In genomic region chr2:33266467-33266866, GRCh38 we compare ENCODE assay signal across 15 cellular contexts.
A peak's percentile ranks its signal among the peaks of the same experiment; 100 is the strongest.
DNase-seq lines count a peak whose midpoint lies in the region; ATAC-seq and TF ChIP-seq lines count a peak whose summit lies in the region.
"Had no signal": no experiment of that assay in that cellular context is flagged by ENCODE, and none has a peak within 500 bp of the region (broad histone marks: within the 10 kb centered on the region; RNA-seq: fewer than 3 reads in every experiment).

No MANE protein-coding gene starts in this region.

- H3K36me3 ChIP-seq in mammary epithelial cell (ENCODE audit: insufficient read depth, low read length) (no peaks in the 10 kb centered on the region), OCI-LY7 (ENCODE audit: insufficient read depth, low read length) (peaks cover 96% of the 10 kb centered on the region), thoracic aorta (peaks cover 47% of the 10 kb centered on the region)
- H3K36me3 ChIP-seq: HAP-1 had no signal

- no peaks in the 10 kb centered on the region for H3K9me3 Mint-ChIP-seq in MCF 10A (ENCODE audit: unreplicated experiment)
- H3K9me3 Mint-ChIP-seq in chondrocyte (ENCODE audit: low read depth): no peaks in the 10 kb centered on the region
- H3K9me3 Mint-ChIP-seq in WTC11: 0 out of 2 replicates have a peak, but pooled peaks cover 2% of the 10 kb centered on the region
- H3K9me3 Mint-ChIP-seq: HFFc6 had no signal

- no peaks in the 10 kb centered on the region for H3K27me3 Mint-ChIP-seq in MCF 10A (ENCODE audit: insufficient read depth, unreplicated experiment)
- no peaks in the 10 kb centered on the region for H3K27me3 Mint-ChIP-seq in chondrocyte (ENCODE audit: low read depth)
- H3K27me3 Mint-ChIP-seq in WTC11 (ENCODE audit: low read depth): no peaks in the 10 kb centered on the region

- no peaks in the 10 kb centered on the region for H3K9me3 ChIP-seq in mammary epithelial cell (replicated peaks; ENCODE audit: insufficient read depth, low read length)
- peaks cover 45% of the 10 kb centered on the region for H3K9me3 ChIP-seq in OCI-LY7 (ENCODE audit: low read length)
- H3K9me3 ChIP-seq in thoracic aorta: no peaks in the 10 kb centered on the region
- H3K9me3 ChIP-seq: HAP-1 had no signal

- no peak for DNase-seq in mammary epithelial cell
- DNase-seq in MCF 10A (ENCODE audit: unreplicated experiment): no peak
- DNase-seq in OCI-LY7 (ENCODE audit: low spot score): peak; percentile 41
- no peak for DNase-seq in chondrocyte (ENCODE audit: low spot score)
- no peak for DNase-seq in thoracic aorta (ENCODE audit: low spot score)
- no peak for DNase-seq in GF-D8 (lab: John Stamatoyannopoulos, UW)
- no peak for DNase-seq in WTC11 (ENCODE audit: low spot score)
- DNase-seq: 8988T; ACHN; CD4-positive, CD25-positive, alpha-beta regulatory T cell; DMS79; HFFc6 had no signal

- H3K79me2 ChIP-seq in mammary epithelial cell (ENCODE audit: insufficient read depth, low read length): no peaks in the 10 kb centered on the region
- no peaks in the 10 kb centered on the region for H3K79me2 ChIP-seq in OCI-LY7 (ENCODE audit: insufficient read depth, low read depth, low read length)

- in situ Hi-C loops in mammary epithelial cell (cut with MboI; ENCODE audit: low sequenced_read_pairs in 2 of 2): loop anchor here (10.0 to 25.0 kb wide), 3 partner anchors 129 to 321 kb away; partner anchors contain the start of gene FAM98A (in 1 of the 2)

- H3K27ac ChIP-seq in mammary epithelial cell (ENCODE audit: insufficient read depth, low read depth, low read length) (no peak overlapping the region), OCI-LY7 (ENCODE audit: low read depth, low read length, poor library complexity, severe bottlenecking) (no peak overlapping the region), thoracic aorta (peak overlapping the region; percentile 40 to 76)
- H3K27ac ChIP-seq: BLaER1 treated with 17β-estradiol and CSF1 and Interleukin-3, amounts not matched to agents 10 nM and 100 nM had no signal

- no peak for TF ChIP-seq CTCF in mammary epithelial cell (conservative IDR thresholded peaks at IDR 0.05 in 1 of 2, IDR thresholded peaks at IDR 0.05 in 1 of 2; ENCODE audit: extremely low read depth in 1 of 2, insufficient read depth in 1 of 2, low read depth in 1 of 2, low read length in 2 of 2)
- TF ChIP-seq CTCF in MCF 10A (IDR thresholded peaks at IDR 0.05; ENCODE audit: unreplicated experiment): no peak
- no peak for TF ChIP-seq CTCF in OCI-LY7 (conservative IDR thresholded peaks at IDR 0.05; ENCODE audit: low read length)
- TF ChIP-seq CTCF in chondrocyte (IDR thresholded peaks at IDR 0.05): no peak
- no peak for TF ChIP-seq CTCF in thoracic aorta (IDR thresholded peaks at IDR 0.05)
- no peak for TF ChIP-seq CTCF in WTC11 (IDR thresholded peaks at IDR 0.05)

- no peak overlapping the region for H3K9ac ChIP-seq in mammary epithelial cell (ENCODE audit: insufficient read depth, low read length)
- H3K9ac ChIP-seq: BLaER1 treated with 17β-estradiol and CSF1 and Interleukin-3, amounts not matched to agents 10 nM and 100 nM had no signal

- 97% methylated on average over 6 of the region's 6 CpGs for WGBS in mammary epithelial cell (ENCODE audit: low coverage, missing lambda C conversion rate)

- POLR2A ChIA-PET in MCF 10A (lab: Yijun Ruan, JAX) (interaction anchor here (1.3 kb wide), 1 partner anchor 29 kb away, joined by 3 read pairs; no protein-coding TSS in a partner anchor), OCI-LY7 (lab: Charles Lee) (interaction anchor here (0.9 kb wide), 1 partner anchor 87 kb away, joined by 3 read pairs; no protein-coding TSS in a partner anchor), WTC11 (lab: Charles Lee) (no interaction called here)

- intact Hi-C loops in mammary epithelial cell (cut with micrococcal nuclease) (loop anchor here (5.0 to 10.0 kb wide), 3 partner anchors 134 to 712 kb away; no protein-coding TSS in a partner anchor), MCF 10A (cut with micrococcal nuclease) (no loop called here), OCI-LY7 (cut with micrococcal nuclease; ENCODE audit: unreplicated experiment) (no loop called here)

- H3K27me3 ChIP-seq in mammary epithelial cell (ENCODE audit: insufficient read depth, low read length): no peaks in the 10 kb centered on the region
- H3K27me3 ChIP-seq in thoracic aorta (replicated peaks; ENCODE audit: insufficient read depth): no peaks in the 10 kb centered on the region
- H3K27me3 ChIP-seq: BLaER1 treated with 17β-estradiol and CSF1 and Interleukin-3, amounts not matched to agents 10 nM and 100 nM had no signal

- no TSS peak for BruUV-seq in mammary epithelial cell (replicated peaks; lab: Mats Ljungman, UMichigan)
- no TSS peak for BruUV-seq in MCF 10A (replicated peaks; lab: Mats Ljungman, UMichigan)
- BruUV-seq in OCI-LY7 (replicated peaks; lab: Mats Ljungman, UMichigan): no TSS peak

- dilution Hi-C loops in mammary epithelial cell (cut with HindIII; ENCODE audit: low sequenced_read_pairs): no loop called here

- ATAC-seq in thoracic aorta (ENCODE audit: insufficient number of reproducible peaks, low FRiP score, low read depth) (no peak), GM18858 (IDR thresholded peaks at IDR 0.05; ENCODE audit: unreplicated experiment) (no peak), WTC11 (no peak)

- H3K4me1 ChIP-seq in mammary epithelial cell (ENCODE audit: insufficient read depth, low read length): peaks cover 8% of the 10 kb centered on the region
- H3K4me1 ChIP-seq in OCI-LY7 (ENCODE audit: insufficient read depth, low read length, poor library complexity, severe bottlenecking): peaks cover 9% of the 10 kb centered on the region
- peaks cover 8 to 62% of the 10 kb centered on the region in 2 donors for H3K4me1 ChIP-seq in thoracic aorta (ENCODE audit: control insufficient read depth in 1 of 2, low read depth in 2 of 2)
- H3K4me1 ChIP-seq: HAP-1 had no signal

- H3K4me3 ChIP-seq in mammary epithelial cell (replicated peaks in 1 of 3; ENCODE audit: insufficient read depth in 1 of 3, low read depth in 2 of 3, low read length in 3 of 3) (no peak overlapping the region), OCI-LY7 (ENCODE audit: low read depth, low read length, poor library complexity, severe bottlenecking) (no peak overlapping the region), thoracic aorta (no peak overlapping the region)
- H3K4me3 ChIP-seq: BLaER1 treated with 17β-estradiol and CSF1 and Interleukin-3, amounts not matched to agents 10 nM and 100 nM; HAP-1 had no signal

- CTCF ChIA-PET in mammary epithelial cell (lab: Charles Lee; ENCODE audit: low non-redundant PET): interaction anchor here (0.5 to 0.8 kb wide), 2 partner anchors 51 to 113 kb away, joined by 3 to 8 read pairs; no protein-coding TSS in a partner anchor
- CTCF ChIA-PET in MCF 10A (lab: Yijun Ruan, JAX): interaction anchor here (0.6 to 4.8 kb wide), 4 partner anchors 17 to 482 kb away, joined by 3 to 55 read pairs (median 4); no protein-coding TSS in a partner anchor
- CTCF ChIA-PET in OCI-LY7 (lab: Charles Lee; ENCODE audit: unreplicated experiment): no interaction called here
- CTCF ChIA-PET in WTC11 (lab: Charles Lee): interaction anchor here (1.1 kb wide), 1 partner anchor 114 kb away, joined by 3 read pairs; no protein-coding TSS in a partner anchor

- no peaks in the 10 kb centered on the region for H3K9me2 ChIP-seq in OCI-LY7 (ENCODE audit: insufficient read depth, low read length)

- no peak overlapping the region for H3K4me3 Mint-ChIP-seq in MCF 10A (ENCODE audit: unreplicated experiment)
- no peak overlapping the region for H3K4me3 Mint-ChIP-seq in chondrocyte (ENCODE audit: unreplicated experiment)
- H3K4me3 Mint-ChIP-seq in WTC11: no peak overlapping the region
- H3K4me3 Mint-ChIP-seq: CD4-positive, CD25-positive, alpha-beta regulatory T cell; HFFc6 had no signal

- H3K4me1 Mint-ChIP-seq in MCF 10A (ENCODE audit: insufficient read depth, unreplicated experiment): peaks cover 6% of the 10 kb centered on the region
- H3K4me1 Mint-ChIP-seq in chondrocyte (ENCODE audit: low read depth): peaks cover 50% of the 10 kb centered on the region
- no peaks in the 10 kb centered on the region for H3K4me1 Mint-ChIP-seq in WTC11

- no peaks in the 10 kb centered on the region for H4K20me1 ChIP-seq in mammary epithelial cell (ENCODE audit: insufficient read depth, low read length)
- H4K20me1 ChIP-seq in OCI-LY7 (ENCODE audit: insufficient read depth, low read length): no peaks in the 10 kb centered on the region
- H4K20me1 ChIP-seq: BLaER1 treated with 17β-estradiol and CSF1 and Interleukin-3, amounts not matched to agents 10 nM and 100 nM had no signal

- H3K4me2 ChIP-seq in mammary epithelial cell (ENCODE audit: insufficient read depth, low read depth, low read length) (no peak overlapping the region), OCI-LY7 (ENCODE audit: low read length) (no peak overlapping the region)
- H3K4me2 ChIP-seq: BLaER1 treated with 17β-estradiol and CSF1 and Interleukin-3, amounts not matched to agents 10 nM and 100 nM had no signal

- H3K36me3 Mint-ChIP-seq in MCF 10A (ENCODE audit: insufficient read depth, unreplicated experiment): peaks cover 43% of the 10 kb centered on the region
- H3K36me3 Mint-ChIP-seq in chondrocyte (ENCODE audit: low read depth): peaks cover 33% of the 10 kb centered on the region
- H3K36me3 Mint-ChIP-seq in WTC11: no peaks in the 10 kb centered on the region; the same call in 1 of the 2 replicates
- H3K36me3 Mint-ChIP-seq: CD4-positive, CD25-positive, alpha-beta regulatory T cell had no signal

- H3K27ac Mint-ChIP-seq in MCF 10A (ENCODE audit: low read depth, unreplicated experiment) (no peak overlapping the region), chondrocyte (ENCODE audit: unreplicated experiment) (peak overlapping the region; percentile 2), WTC11 (no peak overlapping the region)
- H3K27ac Mint-ChIP-seq: CD4-positive, CD25-positive, alpha-beta regulatory T cell had no signal

- H2AFZ ChIP-seq in mammary epithelial cell (ENCODE audit: low read depth, low read length) (peak overlapping the region; percentile 13), OCI-LY7 (ENCODE audit: low read length) (no peak overlapping the region)

TF ChIP-seq in WTC11, 78 proteins besides CTCF, POLR2A, EP300 and RAD21 (continues in another document):
- TF ChIP-seq NR1H2 (CRISPR knock-in tag; IDR thresholded peaks at IDR 0.05) (no peak), RELA (CRISPR knock-in tag; IDR thresholded peaks at IDR 0.05; ENCODE audit: borderline replicate concordance) (no peak), CBFB (CRISPR knock-in tag; IDR thresholded peaks at IDR 0.05; ENCODE audit: low read depth) (no peak), JAZF1 (CRISPR knock-in tag; IDR thresholded peaks at IDR 0.05) (no peak), NFYB (CRISPR knock-in tag; conservative IDR thresholded peaks at IDR 0.05; ENCODE audit: low read depth) (no peak), ZNF416 (CRISPR knock-in tag; IDR thresholded peaks at IDR 0.05) (no peak), MLX (CRISPR knock-in tag; IDR thresholded peaks at IDR 0.05) (no peak), CREM (CRISPR knock-in tag; IDR thresholded peaks at IDR 0.05) (no peak)

Comparison
In these comparisons a context has a peak if more than half of its experiments do, and no peak if none do; other contexts are left out.
1. H3K27ac ChIP-seq: peak in thoracic aorta (2 of 2); none in mammary epithelial cell (single experiment) and OCI-LY7 (single experiment).